Comparison of ENCODE assay signal across 10 cellular contexts in genomic region chr14:50961606-50962259, GRCh38. TPM values are rescaled to one million over a fixed set of nuclear protein-coding genes. Genes with fewer than 3 reads are reported as not detected.
A peak's percentile ranks its signal among the peaks of the same experiment; 100 is the strongest.
DNase-seq lines count a peak whose midpoint lies in the region; ATAC-seq, FAIRE-seq and TF ChIP-seq lines count a peak whose summit lies in the region.
"Had no signal": no experiment of that assay in that cellular context is flagged by ENCODE, and none has a peak within 500 bp of the region (broad histone marks: within the 10 kb centered on the region; RNA-seq: fewer than 3 reads in every experiment).

No MANE protein-coding gene starts in this region.

- intact Hi-C loops in HCT116 (cut with micrococcal nuclease) = no loop called here
- intact Hi-C loops in kidney (cut with DNase I) = no loop called here

- H3K9me3 ChIP-seq in HCT116 (ENCODE audit: control insufficient read depth in 1 of 2, insufficient read depth in 1 of 2, low read depth in 1 of 2, low read length in 2 of 2) = no peaks in the 10 kb centered on the region
- H3K9me3 ChIP-seq in kidney (ENCODE audit: control insufficient read depth in 1 of 2, low read length in 2 of 2) = no peaks in the 10 kb centered on the region

- no peaks in the 10 kb centered on the region for H3K9me2 ChIP-seq in HCT116 (ENCODE audit: insufficient read depth)

- TF ChIP-seq POLR2A in HCT116 (IDR thresholded peaks at IDR 0.05; ENCODE audit: borderline replicate concordance, extremely low read depth, insufficient read depth, insufficient read length) = no peak

- TF ChIP-seq RAD21 in HCT116 (IDR thresholded peaks at IDR 0.05; ENCODE audit: low read depth) = no peak

- TF ChIP-seq CTCF in HCT116 (IDR thresholded peaks at IDR 0.05 in 2 of 3, conservative IDR thresholded peaks at IDR 0.05 in 1 of 3; ENCODE audit: borderline replicate concordance in 1 of 3, insufficient read depth in 1 of 3, low read depth in 2 of 3, low read length in 2 of 3) (no peak), astrocyte of the cerebellum (IDR thresholded peaks at IDR 0.05; ENCODE audit: low read depth, low read length, missing control alignments) (no peak), kidney (IDR thresholded peaks at IDR 0.05; ENCODE audit: borderline replicate concordance, extremely low read depth, insufficient read depth) (no peak), WTC11 (IDR thresholded peaks at IDR 0.05) (no peak)

- H3K36me3 Mint-ChIP-seq in WTC11 = no peaks in the 10 kb centered on the region
- no peaks in the 10 kb centered on the region for H3K36me3 Mint-ChIP-seq in activated CD8-positive, alpha-beta memory T cell treated with anti-CD3 and anti-CD28 coated beads, Interleukin-2, amount 10 ng/mL, durations not matched to agents 7 days and 5 days
- H3K36me3 Mint-ChIP-seq: natural killer cell had no signal

- H3K9me3 Mint-ChIP-seq in WTC11 = no peaks in the 10 kb centered on the region
- no peaks in the 10 kb centered on the region for H3K9me3 Mint-ChIP-seq in activated CD8-positive, alpha-beta memory T cell treated with anti-CD3 and anti-CD28 coated beads, Interleukin-2, amount 10 ng/mL, durations not matched to agents 7 days and 5 days (ENCODE audit: low read depth)
- H3K9me3 Mint-ChIP-seq: natural killer cell had no signal

- no peak overlapping the region for H3K4me3 ChIP-seq in HCT116 (replicated peaks in 1 of 2; ENCODE audit: low read depth in 1 of 2, low read length in 2 of 2)
- H3K4me3 ChIP-seq in astrocyte of the cerebellum (ENCODE audit: low read depth, low read length) = peak overlapping the region; percentile 6
- H3K4me3 ChIP-seq in kidney (ENCODE audit: low read length in 2 of 2) = peak overlapping the region; percentile 4 to 63

- H3K4me3 Mint-ChIP-seq in WTC11 = no peak overlapping the region
- no peak overlapping the region for H3K4me3 Mint-ChIP-seq in activated CD8-positive, alpha-beta memory T cell treated with anti-CD3 and anti-CD28 coated beads, Interleukin-2, amount 10 ng/mL, durations not matched to agents 7 days and 5 days
- H3K4me3 Mint-ChIP-seq: natural killer cell had no signal

- peak; percentile 67 for FAIRE-seq in kidney (lab: Jason Lieb, UNC)

- H3K36me3 ChIP-seq in HCT116 (ENCODE audit: control insufficient read depth in 1 of 2, insufficient read depth in 2 of 2, low read length in 2 of 2) (no peaks in the 10 kb centered on the region), kidney (ENCODE audit: control insufficient read depth in 1 of 2, insufficient read depth in 2 of 2, low read length in 2 of 2) (no peaks in the 10 kb centered on the region)

- no peaks in the 10 kb centered on the region for H3K4me1 Mint-ChIP-seq in WTC11
- H3K4me1 Mint-ChIP-seq in activated CD8-positive, alpha-beta memory T cell treated with anti-CD3 and anti-CD28 coated beads, Interleukin-2, amount 10 ng/mL, durations not matched to agents 7 days and 5 days = no peaks in the 10 kb centered on the region
- H3K4me1 Mint-ChIP-seq: natural killer cell had no signal

- no peaks in the 10 kb centered on the region for H3K79me2 ChIP-seq in HCT116 (ENCODE audit: insufficient read depth, low read length)

- POLR2A ChIA-PET in HCT116 (lab: Charles Lee) (no interaction called here), WTC11 (lab: Charles Lee) (no interaction called here)

- RAD21 ChIA-PET in HCT116 (lab: Charles Lee; ENCODE audit: low non-redundant PET in 1 of 2, low total read pairs in 2 of 2, uncharacterized antibody in 2 of 2, unreplicated experiment in 2 of 2) = no interaction called here

- H3K27ac Mint-ChIP-seq in WTC11 = no peak overlapping the region
- no peak overlapping the region for H3K27ac Mint-ChIP-seq in activated CD8-positive, alpha-beta memory T cell treated with anti-CD3 and anti-CD28 coated beads, Interleukin-2, amount 10 ng/mL, durations not matched to agents 7 days and 5 days
- H3K27ac Mint-ChIP-seq: natural killer cell had no signal

- no peak overlapping the region for H3K27ac ChIP-seq in HCT116 (ENCODE audit: low read depth, low read length)
- H3K27ac ChIP-seq in kidney (ENCODE audit: low read depth in 2 of 2, low read length in 2 of 2) = peak overlapping the region; percentile 44 to 92

- H3K4me1 ChIP-seq in HCT116 (ENCODE audit: control insufficient read depth in 1 of 2, insufficient read depth in 2 of 2, low read length in 2 of 2) (peaks cover 8 to 9% of the 10 kb centered on the region in 2 experiments; a peak in 2 of 4 replicates), kidney (ENCODE audit: control insufficient read depth in 1 of 2, insufficient read depth in 1 of 2, low read depth in 1 of 2, low read length in 2 of 2) (peaks cover 0 to 7% of the 10 kb centered on the region in 2 donors)

- in situ Hi-C loops in astrocyte of the cerebellum (cut with HindIII; ENCODE audit: low sequenced_read_pairs) = loop anchor here (25.0 kb wide), 1 partner anchor 251 kb away; no protein-coding TSS in a partner anchor

- H3K27me3 ChIP-seq in HCT116 (ENCODE audit: insufficient read depth, low read length) = no peaks in the 10 kb centered on the region

- no peak for DNase-seq in HCT116 (ENCODE audit: low read depth, low spot score)
- DNase-seq in astrocyte of the cerebellum (ENCODE audit: low read depth) = peak; percentile 92
- DNase-seq in kidney = no peak
- peak; percentile 57 for DNase-seq in superior temporal gyrus (ENCODE audit: extremely low spot score)
- DNase-seq in WTC11 (ENCODE audit: low spot score) = no peak
- no peak for DNase-seq in activated CD8-positive, alpha-beta memory T cell treated with anti-CD3 and anti-CD28 coated beads, Interleukin-2, amount 10 ng/mL, durations not matched to agents 7 days and 5 days
- DNase-seq: effector memory CD4-positive, alpha-beta T cell; natural killer cell had no signal

- H2AFZ ChIP-seq in HCT116 (ENCODE audit: low read depth, low read length, poor library complexity, severe bottlenecking) = no peak overlapping the region

- ATAC-seq in HCT116 (peak; percentile 46; the same call in 1 of the 2 replicates), HG03432 (IDR thresholded peaks at IDR 0.05; ENCODE audit: unreplicated experiment) (no peak), WTC11 (no peak), HG02759 (IDR thresholded peaks at IDR 0.05; ENCODE audit: unreplicated experiment) (no peak)
- no peak for ATAC-seq in activated CD8-positive, alpha-beta memory T cell treated with anti-CD3 and anti-CD28 coated beads, Interleukin-2, amount 10 ng/mL, durations not matched to agents 7 days and 5 days
- ATAC-seq: natural killer cell had no signal

- no peaks in the 10 kb centered on the region for H3K27me3 Mint-ChIP-seq in WTC11 (ENCODE audit: low read depth)
- H3K27me3 Mint-ChIP-seq in activated CD8-positive, alpha-beta memory T cell treated with anti-CD3 and anti-CD28 coated beads, Interleukin-2, amount 10 ng/mL, durations not matched to agents 7 days and 5 days = peaks cover 7% of the 10 kb centered on the region

- BruUV-seq in HCT116 (replicated peaks; lab: Mats Ljungman, UMichigan) = no TSS peak

- CTCF ChIA-PET in HCT116 (lab: Charles Lee) (no interaction called here), WTC11 (lab: Charles Lee) (interaction anchor here (1.4 kb wide), 1 partner anchor 814 kb away, joined by 3 read pairs; no protein-coding TSS in a partner anchor)
- CTCF ChIA-PET in activated CD8-positive, alpha-beta memory T cell treated with anti-CD3 and anti-CD28 coated beads, Interleukin-2, amount 10 ng/mL, durations not matched to agents 7 days and 5 days (lab: Charles Lee) = no interaction called here

- H3K4me2 ChIP-seq in HCT116 (ENCODE audit: low read length) = peak overlapping the region; percentile 29

- H3K9ac ChIP-seq in HCT116 (ENCODE audit: low read length) = no peak overlapping the region
- peak overlapping the region in 1 of 2 donors; percentile 15 for H3K9ac ChIP-seq in kidney (ENCODE audit: low read length in 2 of 2)

- H4K20me1 ChIP-seq in HCT116 (ENCODE audit: insufficient read depth) = no peaks in the 10 kb centered on the region

TF ChIP-seq in HCT116, 20 proteins besides CTCF, POLR2A, EP300 and RAD21:
- peak; percentile 44 for TF ChIP-seq JUND (IDR thresholded peaks at IDR 0.05)
- 0 out of 2 replicates have a peak, but pooled peaks have one; percentile 10 for TF ChIP-seq SP1 (IDR thresholded peaks at IDR 0.05; ENCODE audit: low read depth)
- TF ChIP-seq TCF7L2 (IDR thresholded peaks at IDR 0.05; ENCODE audit: borderline replicate concordance, extremely low read depth, insufficient read depth, insufficient read length) = no peak

TF ChIP-seq in WTC11, 78 proteins besides CTCF, POLR2A, EP300 and RAD21 (continues in another document):
- no peak for TF ChIP-seq KAT7 (CRISPR knock-in tag; IDR thresholded peaks at IDR 0.05; ENCODE audit: borderline replicate concordance)
- TF ChIP-seq TCF7 (CRISPR knock-in tag; IDR thresholded peaks at IDR 0.05; ENCODE audit: low read depth) = no peak
- TF ChIP-seq ZNF671 (CRISPR knock-in tag; IDR thresholded peaks at IDR 0.05) = no peak
- TF ChIP-seq JAZF1 (CRISPR knock-in tag; IDR thresholded peaks at IDR 0.05) = no peak
- no peak for TF ChIP-seq FOXP1 (CRISPR knock-in tag; IDR thresholded peaks at IDR 0.05; ENCODE audit: borderline replicate concordance)
- no peak for TF ChIP-seq ZNF423 (CRISPR knock-in tag; IDR thresholded peaks at IDR 0.05)
- no peak for TF ChIP-seq ZMAT4 (CRISPR knock-in tag; IDR thresholded peaks at IDR 0.05)
- TF ChIP-seq CBFB (CRISPR knock-in tag; IDR thresholded peaks at IDR 0.05; ENCODE audit: low read depth) = no peak
- TF ChIP-seq MYBL2 (CRISPR knock-in tag; IDR thresholded peaks at IDR 0.05) = no peak
- no peak for TF ChIP-seq ELF4 (CRISPR knock-in tag; IDR thresholded peaks at IDR 0.05; ENCODE audit: low read depth)
- TF ChIP-seq GTF2I (CRISPR knock-in tag; conservative IDR thresholded peaks at IDR 0.05) = no peak
- no peak for TF ChIP-seq CDX4 (CRISPR knock-in tag; IDR thresholded peaks at IDR 0.05; ENCODE audit: borderline replicate concordance)

RNA-seq across cellular contexts. Expression of gene PYGL, which starts 17.4 kb away (rescaled TPM):
- total RNA-seq in HCT116 (2021; ENCODE audit: unreplicated experiment) (173 TPM), kidney (40.3 TPM), WTC11 (2021) (81.0 to 107 TPM (median 101 TPM) in 3 replicates)
- polyA plus RNA-seq in HCT116 (2012) = 152 and 179 TPM in 2 replicates
- 12.3 TPM for polyA plus RNA-seq in kidney (ENCODE audit: insufficient read depth, low read depth, low replicate concordance)
- total RNA-seq in activated CD8-positive, alpha-beta memory T cell treated with anti-CD3 and anti-CD28 coated beads, Interleukin-2, amount 10 ng/mL, durations not matched to agents 7 days and 5 days = under 1 TPM; 0.55 to 0.91 TPM

Comparison
In these comparisons a context has a peak if more than half of its experiments do, and no peak if none do; other contexts are left out.
1. DNase-seq: peak in astrocyte of the cerebellum (single experiment) and superior temporal gyrus (single experiment); none in HCT116 (single experiment), kidney (single experiment), WTC11 (single experiment) and activated CD8-positive, alpha-beta memory T cell treated with anti-CD3 and anti-CD28 coated beads, Interleukin-2, amount 10 ng/mL, durations not matched to agents 7 days and 5 days (single experiment).
2. H3K4me3 ChIP-seq: peak in astrocyte of the cerebellum (single experiment) and kidney (2 of 2); none in HCT116 (0 of 2).
3. RNA of gene PYGL, which starts 17.4 kb away (total RNA-seq): 173 TPM in HCT116 (single experiment), 81.0 to 107 TPM in WTC11 and 40.3 TPM in kidney (single experiment); 0.55 to 0.91 TPM in activated CD8-positive, alpha-beta memory T cell treated with anti-CD3 and anti-CD28 coated beads, Interleukin-2, amount 10 ng/mL, durations not matched to agents 7 days and 5 days; every median in the first group is over 10 times any median in the second.
4. Of the 4 proteins assayed by ChIP-seq in both WTC11 and HCT116: peak only in WTC11: none; only in HCT116: SP1; in both: none; in neither: 3.